ENCODE assay signal across 8 cellular contexts in the genomic region with DNA sequence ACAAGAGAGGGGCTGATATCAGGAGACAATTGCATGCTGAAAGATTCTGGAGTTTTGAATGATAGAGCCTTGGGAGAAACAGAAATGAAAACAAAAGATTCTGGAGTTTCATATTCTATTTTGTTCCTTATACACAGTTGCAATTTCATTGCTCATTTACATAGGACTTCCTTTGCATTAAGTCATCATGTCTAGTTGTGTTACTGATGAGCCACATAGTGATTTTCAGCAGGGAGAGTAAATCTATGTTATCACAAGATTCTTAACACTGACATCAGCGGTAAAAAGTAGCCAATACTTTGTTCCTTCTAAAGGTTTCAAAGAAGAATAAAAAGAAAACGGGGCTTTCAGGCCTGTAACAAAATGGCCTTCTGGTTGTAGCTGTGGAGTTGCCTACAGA.
A peak's percentile ranks its signal among the peaks of the same experiment; 100 is the strongest.
DNase-seq lines count a peak whose midpoint lies in the region; ATAC-seq lines count a peak whose summit lies in the region.

No MANE protein-coding gene starts in this region.

- ATAC-seq in GM18498 (IDR thresholded peaks at IDR 0.05; ENCODE audit: unreplicated experiment) (peak; percentile 58), GM21825 (IDR thresholded peaks at IDR 0.05; ENCODE audit: unreplicated experiment) (peak; percentile 59)

- DNase-seq in MV-4-11 (lab: John Stamatoyannopoulos, UW), result peak; percentile 67
- DNase-seq in iris pigment epithelial cell (ENCODE audit: low read depth), result peak; percentile 44
- DNase-seq in AML-193 (lab: John Stamatoyannopoulos, UW), result no peak
- no peak for DNase-seq in pons (ENCODE audit: low spot score)
- DNase-seq in GM19238 (ENCODE audit: insufficient read length, low spot score), result no peak
- DNase-seq in HuH-7.5 (ENCODE audit: low spot score), result no peak

Comparison
In these comparisons a context has a peak if more than half of its experiments do, and no peak if none do; other contexts are left out.
1. DNase-seq: peak in MV-4-11 (single experiment) and iris pigment epithelial cell (single experiment); none in AML-193 (0 of 2), pons (single experiment), GM19238 (single experiment) and HuH-7.5 (single experiment).